ENCODE assay signal across 20 cellular contexts in genomic region chr10:43921478-43921877, GRCh38.
DNase-seq lines count a peak whose midpoint lies in the region; ATAC-seq and TF ChIP-seq lines count a peak whose summit lies in the region.
"Had no signal": no experiment of that assay in that cellular context is flagged by ENCODE, and none has a peak within 500 bp of the region (broad histone marks: within the 10 kb centered on the region; RNA-seq: fewer than 3 reads in every experiment).

No MANE protein-coding gene starts in this region.

- no peak overlapping the region for H3K4ac ChIP-seq in H9 (ENCODE audit: low read depth, low read length)

- no peak overlapping the region for H2BK5ac ChIP-seq in H9 (ENCODE audit: insufficient read length, low read length)

- ATAC-seq in activated CD8-positive, alpha-beta memory T cell treated with anti-CD3 and anti-CD28 coated beads, Interleukin-2, amount 10 ng/mL, durations not matched to agents 7 days and 5 days, result no peak
- ATAC-seq: CD8-positive, alpha-beta T cell; HCT116 had no signal

- H3K27ac ChIP-seq in H9 (ENCODE audit: insufficient read length, low read depth, low read length) (no peak overlapping the region), coronary artery (no peak overlapping the region)
- H3K27ac ChIP-seq: 22Rv1, BLaER1, C4-2B, GM23248 had no signal

- no peak overlapping the region for H3K4me3 Mint-ChIP-seq in activated CD8-positive, alpha-beta memory T cell treated with anti-CD3 and anti-CD28 coated beads, Interleukin-2, amount 10 ng/mL, durations not matched to agents 7 days and 5 days
- no peak overlapping the region for H3K4me3 Mint-ChIP-seq in H9
- H3K4me3 Mint-ChIP-seq: B cell; CD4-positive, CD25-positive, alpha-beta regulatory T cell; CD8-positive, alpha-beta T cell had no signal

- no peak overlapping the region for H2AFZ ChIP-seq in H9 (ENCODE audit: low read length)
- H2AFZ ChIP-seq: GM23248 had no signal

- H4K8ac ChIP-seq in H9 (replicated peaks; ENCODE audit: insufficient read length, low read depth, low read length), result no peak overlapping the region

- no peak overlapping the region for H3K9ac ChIP-seq in H9 (ENCODE audit: extremely low read depth, insufficient read length, low read length)
- H3K9ac ChIP-seq: BLaER1, GM23248 had no signal

- peak; percentile 11 for DNase-seq in activated CD8-positive, alpha-beta memory T cell treated with anti-CD3 and anti-CD28 coated beads, Interleukin-2, amount 10 ng/mL, durations not matched to agents 7 days and 5 days
- no peak for DNase-seq in activated CD8-positive, alpha-beta memory T cell treated with anti-CD3 and anti-CD28 coated beads, Interleukin-2, amount 50 U/mL, for 48 hours
- DNase-seq in H9 (peak; percentile 12), coronary artery (ENCODE audit: low spot score) (peak; percentile 29), retina (peak; percentile 0), HPDE6-E6E7 (ENCODE audit: extremely low spot score) (no peak), NCI-H82 treated with DMSO at 0.1 percent for 48 hours (lab: John Stamatoyannopoulos, UW; ENCODE audit: unreplicated experiment) (no peak)
- DNase-seq in activated CD4-positive, alpha-beta T cell treated with anti-CD3 and anti-CD28 coated beads for 1 hour, result no peak
- DNase-seq: Caco-2; CD4-positive, CD25-positive, alpha-beta regulatory T cell; DMS153; DND-41; GM23248; H7 had no signal

- CTCF ChIA-PET in activated CD8-positive, alpha-beta memory T cell treated with anti-CD3 and anti-CD28 coated beads, Interleukin-2, amount 10 ng/mL, durations not matched to agents 7 days and 5 days (lab: Charles Lee), result no interaction called here

- no peaks in the 10 kb centered on the region for H3K36me3 Mint-ChIP-seq in activated CD8-positive, alpha-beta memory T cell treated with anti-CD3 and anti-CD28 coated beads, Interleukin-2, amount 10 ng/mL, durations not matched to agents 7 days and 5 days
- H3K36me3 Mint-ChIP-seq in H9 (ENCODE audit: insufficient read depth in 1 of 3, low read depth in 3 of 3), result peaks cover 0 to 13% (median 6%) of the 10 kb centered on the region in 3 experiments; a peak in 5 of 7 replicates
- H3K36me3 Mint-ChIP-seq: CD4-positive, CD25-positive, alpha-beta regulatory T cell; CD8-positive, alpha-beta T cell had no signal

- no peaks in the 10 kb centered on the region for H3K9me3 Mint-ChIP-seq in activated CD8-positive, alpha-beta memory T cell treated with anti-CD3 and anti-CD28 coated beads, Interleukin-2, amount 10 ng/mL, durations not matched to agents 7 days and 5 days (ENCODE audit: low read depth)
- H3K9me3 Mint-ChIP-seq in H9, result peaks cover 26 to 30% of the 10 kb centered on the region in 2 experiments
- H3K9me3 Mint-ChIP-seq: CD8-positive, alpha-beta T cell had no signal

- no peaks in the 10 kb centered on the region for H3K79me1 ChIP-seq in H9 (ENCODE audit: insufficient read depth, low read depth, low read length, poor library complexity, severe bottlenecking)

- no peak overlapping the region for H3K23ac ChIP-seq in H9 (ENCODE audit: insufficient read length, low read depth, low read length)

- TF ChIP-seq CTCF in H9 (conservative IDR thresholded peaks at IDR 0.05) (no peak), coronary artery (IDR thresholded peaks at IDR 0.05) (no peak)

- no peak overlapping the region for H3K4me2 ChIP-seq in H9 (ENCODE audit: insufficient read depth, insufficient read length, low read length)
- H3K4me2 ChIP-seq: BLaER1 had no signal

- no peaks in the 10 kb centered on the region for H4K20me1 ChIP-seq in H9 (ENCODE audit: control insufficient read depth, insufficient read depth, insufficient read length)
- H4K20me1 ChIP-seq: BLaER1 had no signal

- no peak overlapping the region for H2BK20ac ChIP-seq in H9 (ENCODE audit: low read depth, low read length, poor library complexity, severe bottlenecking)

- H3K4me3 ChIP-seq in coronary artery, result no peak overlapping the region
- H3K4me3 ChIP-seq: BLaER1, GM23248 had no signal

- H3K27me3 Mint-ChIP-seq in activated CD8-positive, alpha-beta memory T cell treated with anti-CD3 and anti-CD28 coated beads, Interleukin-2, amount 10 ng/mL, durations not matched to agents 7 days and 5 days, result peaks cover 11% of the 10 kb centered on the region
- H3K27me3 Mint-ChIP-seq in H9 (ENCODE audit: low read depth), result peaks cover 15% of the 10 kb centered on the region
- H3K27me3 Mint-ChIP-seq: B cell had no signal

- no peak overlapping the region for H3K56ac ChIP-seq in H9 (ENCODE audit: insufficient read length, low read depth, low read length)

- no peak overlapping the region for H3K27ac Mint-ChIP-seq in activated CD8-positive, alpha-beta memory T cell treated with anti-CD3 and anti-CD28 coated beads, Interleukin-2, amount 10 ng/mL, durations not matched to agents 7 days and 5 days
- H3K27ac Mint-ChIP-seq in H9, result no peak overlapping the region
- H3K27ac Mint-ChIP-seq: B cell; CD4-positive, CD25-positive, alpha-beta regulatory T cell; CD8-positive, alpha-beta T cell had no signal

- H3K23me2 ChIP-seq in H9 (ENCODE audit: insufficient read length, low read depth, low read length, poor library complexity, severe bottlenecking), result no peaks in the 10 kb centered on the region

- no peak overlapping the region for H3T11ph ChIP-seq in H9 (ENCODE audit: low read length)

- H3K4me1 ChIP-seq in H9 (ENCODE audit: insufficient read depth, low read length), result no peaks in the 10 kb centered on the region
- H3K4me1 ChIP-seq: BLaER1, Caco-2 had no signal

- H2BK120ac ChIP-seq in H9 (ENCODE audit: low read depth, low read length, poor library complexity, severe bottlenecking), result no peak overlapping the region

- no peaks in the 10 kb centered on the region for H3K9me3 ChIP-seq in H9 (ENCODE audit: control insufficient read depth, low read depth, low read length)

- H2BK15ac ChIP-seq in H9 (ENCODE audit: low read depth, low read length), result no peak overlapping the region

- H3K14ac ChIP-seq in H9 (ENCODE audit: insufficient read depth, low read length), result no peak overlapping the region

- H4K5ac ChIP-seq in H9 (ENCODE audit: insufficient read length, low read depth, low read length), result no peak overlapping the region

- no peaks in the 10 kb centered on the region for H3K27me3 ChIP-seq in H9 (ENCODE audit: insufficient read depth, low read length)
- H3K27me3 ChIP-seq: BLaER1 had no signal

- no peaks in the 10 kb centered on the region for H3K4me1 Mint-ChIP-seq in activated CD8-positive, alpha-beta memory T cell treated with anti-CD3 and anti-CD28 coated beads, Interleukin-2, amount 10 ng/mL, durations not matched to agents 7 days and 5 days
- H3K4me1 Mint-ChIP-seq in H9, result no peaks in the 10 kb centered on the region
- H3K4me1 Mint-ChIP-seq: B cell; CD4-positive, CD25-positive, alpha-beta regulatory T cell had no signal

- no peak overlapping the region for H3K18ac ChIP-seq in H9 (ENCODE audit: insufficient read length, low read depth, low read length)

- no peak overlapping the region for H2AK5ac ChIP-seq in H9 (ENCODE audit: insufficient read length, low read length)

- no peak overlapping the region for H4K91ac ChIP-seq in H9 (ENCODE audit: insufficient read length, low read depth, low read length)

- H3K79me2 ChIP-seq in H9 (ENCODE audit: insufficient read depth, low read length), result no peaks in the 10 kb centered on the region

- WGBS in H9 (ENCODE audit: extremely low coverage, insufficient read length, low lambda C conversion rate), result no CpG with 5 or more reads among the region's 6 CpGs

- no peak overlapping the region for H2BK12ac ChIP-seq in H9 (ENCODE audit: insufficient read length, low read depth, low read length)

Comparison
In these comparisons a context has a peak if more than half of its experiments do, and no peak if none do; other contexts are left out.
1. DNase-seq: peak in activated CD8-positive, alpha-beta memory T cell treated with anti-CD3 and anti-CD28 coated beads, Interleukin-2, amount 10 ng/mL, durations not matched to agents 7 days and 5 days (single experiment), H9 (single experiment), coronary artery (single experiment) and retina (single experiment); none in activated CD8-positive, alpha-beta memory T cell treated with anti-CD3 and anti-CD28 coated beads, Interleukin-2, amount 50 U/mL, for 48 hours (single experiment), activated CD4-positive, alpha-beta T cell treated with anti-CD3 and anti-CD28 coated beads for 1 hour (single experiment), HPDE6-E6E7 (single experiment) and NCI-H82 treated with DMSO at 0.1 percent for 48 hours (single experiment).